23 cellular contexts compared by ENCODE assay signal in genomic region chr4:155011163-155011825, GRCh38.
A peak's percentile ranks its signal among the peaks of the same experiment; 100 is the strongest.
DNase-seq lines count a peak whose midpoint lies in the region; ATAC-seq, FAIRE-seq and TF ChIP-seq lines count a peak whose summit lies in the region.
"Had no signal": no experiment of that assay in that cellular context is flagged by ENCODE, and none has a peak within 500 bp of the region (broad histone marks: within the 10 kb centered on the region; RNA-seq: fewer than 3 reads in every experiment).

No MANE protein-coding gene starts in this region.

- no peaks in the 10 kb centered on the region for H4K20me1 ChIP-seq in HepG2 (ENCODE audit: insufficient read depth, low read length)
- H4K20me1 ChIP-seq: BLaER1 treated with 17β-estradiol and CSF1 and Interleukin-3, amounts not matched to agents 10 nM and 100 nM had no signal

- H3K36me3 Mint-ChIP-seq in activated T-cell treated with anti-CD3 and anti-CD28 coated beads, Interleukin-2, amount 50 U/mL, for 72 hours (ENCODE audit: insufficient read depth in 2 of 2) = no peaks in the 10 kb centered on the region
- H3K36me3 Mint-ChIP-seq: CD8-positive, alpha-beta T cell had no signal

- POLR2A ChIA-PET in HepG2 (lab: Yijun Ruan, JAX) = no interaction called here

- TF ChIP-seq POLR2A in HepG2 (IDR thresholded peaks at IDR 0.05; ENCODE audit: insufficient read depth in 1 of 2, low read depth in 2 of 2, low read length in 2 of 2) (no peak), right lobe of liver (IDR thresholded peaks at IDR 0.05) (no peak), suprapubic skin (IDR thresholded peaks at IDR 0.05) (no peak)

- no peaks in the 10 kb centered on the region for H3K79me2 ChIP-seq in HepG2 (ENCODE audit: insufficient read depth, low read length)

- H3K4me1 Mint-ChIP-seq in activated T-cell treated with anti-CD3 and anti-CD28 coated beads, Interleukin-2, amount 50 U/mL, for 72 hours (ENCODE audit: low read depth) = no peaks in the 10 kb centered on the region
- H3K4me1 Mint-ChIP-seq: B cell had no signal

- no peak overlapping the region for H2AFZ ChIP-seq in HepG2 (ENCODE audit: low read length)

- DNase-seq in HepG2 (ENCODE audit: low spot score) = no peak
- DNase-seq in right lobe of liver = peak in 2 of 3 donors; percentile 53 to 75
- no peak for DNase-seq in suprapubic skin (ENCODE audit: low spot score in 2 of 2)
- no peak for DNase-seq in activated T-cell treated with anti-CD3 and anti-CD28 coated beads, Interleukin-2, amount 50 U/mL, for 72 hours
- DNase-seq in NCI-H82 treated with DMSO at 0.1 percent for 48 hours (lab: John Stamatoyannopoulos, UW; ENCODE audit: unreplicated experiment) = no peak
- DNase-seq: AML-193; Caco-2; Calu3; CD4-positive, alpha-beta T cell; CD8-positive, alpha-beta T cell; DMS79 treated with DMSO at 0.1 percent for 48 hours; GF-D8 had no signal

- 27% methylated on average over 4 of the region's 4 CpGs for WGBS in liver
- 15% methylated on average over 4 of the region's 4 CpGs for WGBS in HepG2 (ENCODE audit: low lambda C conversion rate)
- WGBS in right lobe of liver (ENCODE audit: insufficient coverage, low coverage, low lambda C conversion rate, missing lambda C conversion rate) = 22% methylated on average over 4 of the region's 4 CpGs
- WGBS in suprapubic skin = 48% methylated on average over 4 of the region's 4 CpGs

- H3K4me3 Mint-ChIP-seq in activated T-cell treated with anti-CD3 and anti-CD28 coated beads, Interleukin-2, amount 50 U/mL, for 72 hours = no peak overlapping the region
- H3K4me3 Mint-ChIP-seq: B cell; CD4-positive, alpha-beta T cell; CD8-positive, alpha-beta T cell had no signal

- H3K9ac ChIP-seq in liver (ENCODE audit: low read depth in 1 of 2, low read length in 2 of 2) (no peak overlapping the region), HepG2 (ENCODE audit: insufficient read depth, low read depth, low read length) (no peak overlapping the region)
- H3K9ac ChIP-seq: BLaER1 treated with 17β-estradiol and CSF1 and Interleukin-3, amounts not matched to agents 10 nM and 100 nM had no signal

- FAIRE-seq in HepG2 (lab: Jason Lieb, UNC) = no peak
- FAIRE-seq: A549, D721Med, G401.6, GM12891, GM19239 had no signal

- H3K27ac ChIP-seq in liver (ENCODE audit: low read depth in 1 of 2, low read length in 2 of 2) (peak overlapping the region in 1 of 2 donors; percentile 38), HepG2 (ENCODE audit: extremely low read length, insufficient read depth, low read length) (no peak overlapping the region), right lobe of liver (peak overlapping the region in 2 of 3 donors; percentile 14 to 31), suprapubic skin (peak overlapping the region; percentile 23)
- H3K27ac ChIP-seq: 22Rv1; A549; BLaER1 treated with 17β-estradiol and CSF1 and Interleukin-3, amounts not matched to agents 10 nM and 100 nM; C4-2B had no signal

- H3K4me3 ChIP-seq in liver (ENCODE audit: low read depth in 1 of 3, low read length in 3 of 3) (no peak overlapping the region), HepG2 (replicated peaks in 1 of 3; ENCODE audit: insufficient read depth in 1 of 3, low read depth in 2 of 3, low read length in 3 of 3) (no peak overlapping the region), right lobe of liver (no peak overlapping the region), suprapubic skin (no peak overlapping the region)
- H3K4me3 ChIP-seq: A549; BLaER1 treated with 17β-estradiol and CSF1 and Interleukin-3, amounts not matched to agents 10 nM and 100 nM had no signal

- in situ Hi-C loops in HepG2 (cut with HindIII; ENCODE audit: extremely low pct_ligation_motif_present, low pct_unique_long_range_greater_than_20kb) = no loop called here

- intact Hi-C loops in HepG2 (cut with micrococcal nuclease; ENCODE audit: unreplicated experiment) = no loop called here
- intact Hi-C loops in right lobe of liver (cut with DNase I) = no loop called here

- H3K4me2 ChIP-seq in HepG2 (ENCODE audit: low read depth, low read length) = no peak overlapping the region
- H3K4me2 ChIP-seq: A549; BLaER1 treated with 17β-estradiol and CSF1 and Interleukin-3, amounts not matched to agents 10 nM and 100 nM had no signal

- H3K4me1 ChIP-seq in liver (ENCODE audit: control insufficient read depth in 4 of 4, insufficient read depth in 4 of 4, low read length in 3 of 4) (peaks cover 2 to 11% (median 5%) of the 10 kb centered on the region in 4 donors), HepG2 (ENCODE audit: insufficient read depth, low read length) (no peaks in the 10 kb centered on the region), right lobe of liver (peaks cover 0 to 24% (median 0%) of the 10 kb centered on the region in 4 donors), suprapubic skin (no peaks in the 10 kb centered on the region)
- H3K4me1 ChIP-seq: A549, Caco-2 had no signal

- TF ChIP-seq EP300 in HepG2 (IDR thresholded peaks at IDR 0.05; ENCODE audit: low read depth in 2 of 2, low read length in 2 of 2) (no peak), HepG2 (CRISPR knock-in tag; IDR thresholded peaks at IDR 0.05; ENCODE audit: borderline replicate concordance) (no peak), suprapubic skin (IDR thresholded peaks at IDR 0.05) (no peak)

- peak in 1 of 2 donors; percentile 33 for TF ChIP-seq RAD21 in liver (IDR thresholded peaks at IDR 0.05)
- no peak for TF ChIP-seq RAD21 in HepG2 (CRISPR knock-in tag; IDR thresholded peaks at IDR 0.05)

- BruUV-seq in HepG2 (replicated peaks; lab: Mats Ljungman, UMichigan) = no TSS peak

- no peak for ATAC-seq in HepG2
- ATAC-seq in right lobe of liver = peak; percentile 92 to 94 (median 92)
- ATAC-seq in activated T-cell treated with anti-CD3 and anti-CD28 coated beads, Interleukin-2, amount 50 U/mL, for 72 hours (replicated peaks in 1 of 2) = no peak
- ATAC-seq in HG03159 (IDR thresholded peaks at IDR 0.05; ENCODE audit: unreplicated experiment) = no peak
- ATAC-seq: A549; CD8-positive, alpha-beta T cell had no signal

- H3K36me3 ChIP-seq in liver (ENCODE audit: control insufficient read depth in 4 of 4, insufficient read depth in 3 of 4, low read depth in 1 of 4, low read length in 3 of 4) = no peaks in the 10 kb centered on the region
- H3K36me3 ChIP-seq in HepG2 (replicated peaks in 1 of 2; ENCODE audit: control insufficient read depth in 1 of 2, insufficient read depth in 2 of 2, low read length in 2 of 2) = no peaks in the 10 kb centered on the region
- no peaks in the 10 kb centered on the region for H3K36me3 ChIP-seq in right lobe of liver
- no peaks in the 10 kb centered on the region for H3K36me3 ChIP-seq in suprapubic skin
- H3K36me3 ChIP-seq: BLaER1 treated with 17β-estradiol and CSF1 and Interleukin-3, amounts not matched to agents 10 nM and 100 nM had no signal

- H3K9me3 ChIP-seq in liver (ENCODE audit: control insufficient read depth in 4 of 4, low read length in 3 of 4) (peaks cover 0 to 2% (median 0%) of the 10 kb centered on the region in 4 donors), HepG2 (ENCODE audit: low read length) (no peaks in the 10 kb centered on the region), right lobe of liver (no peaks in the 10 kb centered on the region), suprapubic skin (no peaks in the 10 kb centered on the region)
- H3K9me3 ChIP-seq: A549, Caco-2 had no signal

- no peaks in the 10 kb centered on the region for H3K27me3 Mint-ChIP-seq in activated T-cell treated with anti-CD3 and anti-CD28 coated beads, Interleukin-2, amount 50 U/mL, for 72 hours (ENCODE audit: low read depth)
- H3K27me3 Mint-ChIP-seq: B cell had no signal

- no peaks in the 10 kb centered on the region for H3K9me3 Mint-ChIP-seq in activated T-cell treated with anti-CD3 and anti-CD28 coated beads, Interleukin-2, amount 50 U/mL, for 72 hours
- H3K9me3 Mint-ChIP-seq: CD4-positive, alpha-beta T cell; CD8-positive, alpha-beta T cell had no signal

- no peak overlapping the region for H3K27ac Mint-ChIP-seq in activated T-cell treated with anti-CD3 and anti-CD28 coated beads, Interleukin-2, amount 50 U/mL, for 72 hours
- H3K27ac Mint-ChIP-seq: B cell; CD4-positive, alpha-beta T cell; CD8-positive, alpha-beta T cell had no signal

- CTCF ChIA-PET in HepG2 (lab: Yijun Ruan, JAX; ENCODE audit: low intra/inter-chr PET ratio, low total read pairs) = no interaction called here

- TF ChIP-seq CTCF in liver (IDR thresholded peaks at IDR 0.05; ENCODE audit: low read depth, low read length, missing input control) = no peak
- TF ChIP-seq CTCF in HepG2 (CRISPR knock-in tag; IDR thresholded peaks at IDR 0.05) = no peak
- no peak for TF ChIP-seq CTCF in right lobe of liver (IDR thresholded peaks at IDR 0.05)
- TF ChIP-seq CTCF in suprapubic skin (IDR thresholded peaks at IDR 0.05) = no peak

- no peaks in the 10 kb centered on the region for H3K27me3 ChIP-seq in liver (ENCODE audit: control insufficient read depth in 4 of 4, insufficient read depth in 4 of 4, low read length in 3 of 4)
- H3K27me3 ChIP-seq in HepG2 (ENCODE audit: control insufficient read depth in 1 of 2, insufficient read depth in 2 of 2, low read length in 2 of 2) = no peaks in the 10 kb centered on the region
- no peaks in the 10 kb centered on the region for H3K27me3 ChIP-seq in right lobe of liver
- no peaks in the 10 kb centered on the region for H3K27me3 ChIP-seq in suprapubic skin
- H3K27me3 ChIP-seq: BLaER1 treated with 17β-estradiol and CSF1 and Interleukin-3, amounts not matched to agents 10 nM and 100 nM had no signal

TF ChIP-seq in liver, 16 proteins besides CTCF, POLR2A, EP300 and RAD21 (continues in another document):
- TF ChIP-seq HNF4A (conservative IDR thresholded peaks at IDR 0.05) (peak in 1 of 2 donors; percentile 35), HNF4G (IDR thresholded peaks at IDR 0.05) (no peak)

TF ChIP-seq in HepG2, 621 proteins besides CTCF, POLR2A, EP300 and RAD21:
- no peak for TF ChIP-seq RNF2 (conservative IDR thresholded peaks at IDR 0.05; ENCODE audit: low read depth)
- no peak for TF ChIP-seq FOXP1 (IDR thresholded peaks at IDR 0.05)
- TF ChIP-seq FOXP1 (CRISPR knock-in tag; IDR thresholded peaks at IDR 0.05) = no peak
- no peak for TF ChIP-seq KLF15 (CRISPR knock-in tag; IDR thresholded peaks at IDR 0.05; ENCODE audit: borderline replicate concordance)
- no peak for TF ChIP-seq CERS6 (CRISPR knock-in tag; IDR thresholded peaks at IDR 0.05)
- TF ChIP-seq ZNF691 (CRISPR knock-in tag; IDR thresholded peaks at IDR 0.05; ENCODE audit: borderline replicate concordance, low read depth) = no peak
TF ChIP-seq in HepG2: peak in this region for 0.

Comparison
In these comparisons a context has a peak if more than half of its experiments do, and no peak if none do; other contexts are left out.
1. ATAC-seq: peak in right lobe of liver (4 of 4); none in HepG2 (single experiment), activated T-cell treated with anti-CD3 and anti-CD28 coated beads, Interleukin-2, amount 50 U/mL, for 72 hours (0 of 2) and HG03159 (single experiment).
2. DNase-seq: peak in right lobe of liver (2 of 3); none in HepG2 (single experiment), suprapubic skin (0 of 2), activated T-cell treated with anti-CD3 and anti-CD28 coated beads, Interleukin-2, amount 50 U/mL, for 72 hours (0 of 2) and NCI-H82 treated with DMSO at 0.1 percent for 48 hours (single experiment).